Comparison of ENCODE assay signal across 17 cellular contexts in the genomic region with DNA sequence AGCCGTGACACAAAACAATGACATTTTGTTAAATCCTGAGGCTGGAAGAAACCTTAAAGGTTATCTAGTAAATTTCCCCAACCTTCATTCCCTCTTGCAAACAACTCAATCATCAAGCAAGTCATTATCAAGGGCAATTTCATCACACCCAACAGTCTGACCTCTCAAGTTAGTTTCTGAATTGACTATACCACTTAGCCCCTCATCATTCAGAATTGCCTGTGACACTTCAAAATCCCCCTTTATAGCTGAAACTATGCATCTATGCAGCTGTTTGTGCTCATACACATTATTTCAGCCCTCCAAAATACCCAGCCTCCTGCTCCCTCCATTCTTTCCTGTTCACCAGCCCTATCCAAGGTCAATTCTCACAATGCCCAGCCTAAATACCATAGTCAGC. TPM values are rescaled to one million over a fixed set of nuclear protein-coding genes. Genes with fewer than 3 reads are reported as not detected.
A peak's percentile ranks its signal among the peaks of the same experiment; 100 is the strongest.
DNase-seq lines count a peak whose midpoint lies in the region; ATAC-seq and TF ChIP-seq lines count a peak whose summit lies in the region.
"Had no signal": no experiment of that assay in that cellular context is flagged by ENCODE, and none has a peak within 500 bp of the region (broad histone marks: within the 10 kb centered on the region; RNA-seq: fewer than 3 reads in every experiment).

No MANE protein-coding gene starts in this region.

- no peak for ATAC-seq in HG03175 (IDR thresholded peaks at IDR 0.05; ENCODE audit: unreplicated experiment)

- DNase-seq in DMS79 (lab: John Stamatoyannopoulos, UW) (peak; percentile 75), DMS79 treated with DMSO at 0.1 percent for 48 hours (lab: John Stamatoyannopoulos, UW) (peak; percentile 85), dorsolateral prefrontal cortex (no peak), middle frontal gyrus (ENCODE audit: extremely low spot score, low spot score) (no peak), cardiac septum (ENCODE audit: low spot score) (no peak), dermis blood vessel endothelial cell (no peak)
- DNase-seq: C1 segment of cervical spinal cord; Calu3; CD4-positive, alpha-beta memory T cell; COR-L47; GF-D8; GOT3; HFFc6 had no signal

- H3K4me1 ChIP-seq in mucosa of rectum (ENCODE audit: control insufficient read depth in 2 of 2, insufficient read depth in 2 of 2, low read length in 2 of 2), result peaks cover 18 to 34% of the 10 kb centered on the region in 2 donors
- H3K4me1 ChIP-seq: HAP-1 had no signal

- H3K27me3 ChIP-seq in dorsolateral prefrontal cortex (no peaks in the 10 kb centered on the region), mucosa of rectum (ENCODE audit: control insufficient read depth in 2 of 2, insufficient read depth in 2 of 2, low read length in 2 of 2) (no peaks in the 10 kb centered on the region)

- peak overlapping the region in 31 of 59 donors; percentile 4 to 75 (median 46) for H3K27ac ChIP-seq in dorsolateral prefrontal cortex
- H3K27ac ChIP-seq in mucosa of rectum (ENCODE audit: low read depth in 2 of 2, low read length in 2 of 2), result peak overlapping the region in 1 of 2 donors; percentile 4

- no peak for TF ChIP-seq CTCF in dorsolateral prefrontal cortex (IDR thresholded peaks at IDR 0.05 in 54 of 56, conservative IDR thresholded peaks at IDR 0.05 in 2 of 56; ENCODE audit: low read depth in 1 of 56, partially characterized antibody in 56 of 56)

- no peaks in the 10 kb centered on the region for H3K36me3 ChIP-seq in mucosa of rectum (ENCODE audit: control insufficient read depth in 2 of 2, insufficient read depth in 2 of 2, low read length in 2 of 2)
- H3K36me3 ChIP-seq: HAP-1 had no signal

- no peaks in the 10 kb centered on the region for H3K9me3 ChIP-seq in mucosa of rectum (ENCODE audit: control insufficient read depth in 2 of 2, low read length in 2 of 2)
- H3K9me3 ChIP-seq: HAP-1 had no signal

- intact Hi-C loops in dorsolateral prefrontal cortex (cut with DNase I) (loop anchor here in 1 of 2 donors (10.0 kb wide), 1 partner anchor 139 kb away; no protein-coding TSS in a partner anchor), cardiac septum (cut with DNase I) (no loop called here)

- H3K4me3 ChIP-seq in dorsolateral prefrontal cortex (no peak overlapping the region), mucosa of rectum (ENCODE audit: low read length in 2 of 2) (peak overlapping the region; percentile 5 to 15)
- H3K4me3 ChIP-seq: HAP-1 had no signal

- no peak overlapping the region for H3K9ac ChIP-seq in mucosa of rectum (ENCODE audit: low read depth in 1 of 2, low read length in 2 of 2)

RNA-seq across cellular contexts. Expression of a gene that starts 24.6 kb away (rescaled TPM):
- 100 to 1,000 TPM in 71 of 120 experiments, 10 to 100 TPM in 49; 29.8 to 457 (median 110) TPM for total RNA-seq in dorsolateral prefrontal cortex
- 10.6 TPM for total RNA-seq in cardiac septum
- 0.05 and 0.17 TPM in 2 replicates for total RNA-seq in dermis blood vessel endothelial cell
- total RNA-seq: G401 had no signal

Comparison
In these comparisons a context has a peak if more than half of its experiments do, and no peak if none do; other contexts are left out.
1. DNase-seq: peak in DMS79 (single experiment) and DMS79 treated with DMSO at 0.1 percent for 48 hours (single experiment); none in dorsolateral prefrontal cortex (0 of 10), middle frontal gyrus (single experiment), cardiac septum (single experiment) and dermis blood vessel endothelial cell (single experiment).
2. H3K4me3 ChIP-seq: peak in mucosa of rectum (2 of 2); none in dorsolateral prefrontal cortex (0 of 59).